ENCODE assay signal across 9 cellular contexts in the genomic region with DNA sequence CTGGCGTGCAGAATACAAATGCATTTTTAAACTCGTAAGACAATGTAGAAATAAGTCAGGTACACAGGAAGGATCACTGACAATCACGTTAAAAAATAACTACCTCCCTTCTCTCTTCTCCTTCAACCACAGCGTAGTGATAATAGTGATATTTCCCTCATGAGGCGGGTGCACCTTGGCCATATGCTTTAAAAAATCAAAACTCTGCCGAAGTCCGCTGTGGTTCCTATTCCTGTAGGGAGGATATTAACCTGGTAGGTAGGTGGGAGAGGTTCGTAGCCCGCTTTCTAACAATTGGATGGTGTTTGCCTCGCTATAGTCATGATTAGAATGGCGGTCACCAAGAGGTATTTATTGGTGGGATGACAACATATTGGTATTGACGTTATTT. TPM values are rescaled to one million over a fixed set of nuclear protein-coding genes. Genes with fewer than 3 reads are reported as not detected.
DNase-seq lines count a peak whose midpoint lies in the region; ATAC-seq and TF ChIP-seq lines count a peak whose summit lies in the region.
"Had no signal": no experiment of that assay in that cellular context is flagged by ENCODE, and none has a peak within 500 bp of the region (broad histone marks: within the 10 kb centered on the region; RNA-seq: fewer than 3 reads in every experiment).

No MANE protein-coding gene starts in this region.

- peak; percentile 10 for DNase-seq in GM23338 (ENCODE audit: low spot score)
- DNase-seq in T-helper 2 cell treated with Interferon-gamma antibody and Interleukin-4, amounts not matched to agents 5 μg/mL and 100 μg/mL, for 36 hours (ENCODE audit: low spot score), result no peak
- no peak for DNase-seq in skeletal muscle cell (ENCODE audit: low read depth)
- DNase-seq in omental fat pad (ENCODE audit: low spot score), result no peak
- no peak for DNase-seq in HCEC 1CT

- TF ChIP-seq EP300 in gastroesophageal sphincter (IDR thresholded peaks at IDR 0.05), result no peak

- 13 to 21% methylated on average over 12 of the region's 12 CpGs for WGBS in gastroesophageal sphincter (ENCODE audit: low coverage in 1 of 2), 2 donors

- H4K20me1 ChIP-seq in GM23338 (replicated peaks; ENCODE audit: insufficient read depth), result no peaks in the 10 kb centered on the region

- ATAC-seq in GM23338 (peak; percentile 16), gastroesophageal sphincter (no peak), HG02610 (IDR thresholded peaks at IDR 0.05; ENCODE audit: unreplicated experiment) (no peak), omental fat pad (ENCODE audit: low FRiP score) (no peak), HG02973 (IDR thresholded peaks at IDR 0.05; ENCODE audit: unreplicated experiment) (no peak)

- H3K27me3 ChIP-seq in GM23338 (ENCODE audit: insufficient read depth) (peaks cover 19% of the 10 kb centered on the region), gastroesophageal sphincter (peaks cover 36% of the 10 kb centered on the region)

- H3K36me3 ChIP-seq in GM23338 (ENCODE audit: insufficient read depth) (no peaks in the 10 kb centered on the region), gastroesophageal sphincter (no peaks in the 10 kb centered on the region)

- H3K27ac ChIP-seq in GM23338 (ENCODE audit: low read depth) (no peak overlapping the region), gastroesophageal sphincter (peak overlapping the region in 2 of 4 donors; percentile 65 to 68)

- H3K4me1 Mint-ChIP-seq in GM23338, result peaks cover 47% of the 10 kb centered on the region
- peaks cover 26% of the 10 kb centered on the region for H3K4me1 Mint-ChIP-seq in T-helper 2 cell treated with Interferon-gamma antibody and Interleukin-4, amounts not matched to agents 5 μg/mL and 100 μg/mL, for 36 hours (ENCODE audit: low read depth)

- peak overlapping the region; percentile 85 for H3K4me3 Mint-ChIP-seq in GM23338
- peak overlapping the region; percentile 90 for H3K4me3 Mint-ChIP-seq in T-helper 2 cell treated with Interferon-gamma antibody and Interleukin-4, amounts not matched to agents 5 μg/mL and 100 μg/mL, for 36 hours

- H2AFZ ChIP-seq in GM23338, result peak overlapping the region; percentile 89

- H3F3A ChIP-seq in GM23338 (replicated peaks; ENCODE audit: low read depth), result no peaks in the 10 kb centered on the region; the same call in 1 of the 2 replicates

- TF ChIP-seq CTCF in GM23338 (conservative IDR thresholded peaks at IDR 0.05; ENCODE audit: low read depth in 2 of 2) (no peak), gastroesophageal sphincter (IDR thresholded peaks at IDR 0.05) (no peak), omental fat pad (IDR thresholded peaks at IDR 0.05) (no peak)

- H3K4me1 ChIP-seq in GM23338 (ENCODE audit: insufficient read depth) (peaks cover 54% of the 10 kb centered on the region), gastroesophageal sphincter (peaks cover 0 to 18% (median 0%) of the 10 kb centered on the region in 3 donors)

- peaks cover 13% of the 10 kb centered on the region for H3K27me3 Mint-ChIP-seq in GM23338 (ENCODE audit: insufficient read depth, low read depth, poor library complexity)
- H3K27me3 Mint-ChIP-seq in T-helper 2 cell treated with Interferon-gamma antibody and Interleukin-4, amounts not matched to agents 5 μg/mL and 100 μg/mL, for 36 hours (ENCODE audit: low read depth), result peaks cover 43% of the 10 kb centered on the region

- no peak overlapping the region for H3K27ac Mint-ChIP-seq in GM23338
- H3K27ac Mint-ChIP-seq in T-helper 2 cell treated with Interferon-gamma antibody and Interleukin-4, amounts not matched to agents 5 μg/mL and 100 μg/mL, for 36 hours, result no peak overlapping the region

- H3K4me2 ChIP-seq in GM23338, result peak overlapping the region; percentile 91

- no peaks in the 10 kb centered on the region for H3K79me2 ChIP-seq in GM23338 (replicated peaks; ENCODE audit: insufficient read depth)

- peak overlapping the region; percentile 72 for H3K4me3 ChIP-seq in GM23338
- peak overlapping the region; percentile 57 to 74 for H3K4me3 ChIP-seq in gastroesophageal sphincter
- peak overlapping the region; percentile 71 for H3K4me3 ChIP-seq in skeletal muscle cell (ENCODE audit: low read depth, low read length)

- no peaks in the 10 kb centered on the region for H3K36me3 Mint-ChIP-seq in GM23338 (ENCODE audit: low read depth)
- H3K36me3 Mint-ChIP-seq in T-helper 2 cell treated with Interferon-gamma antibody and Interleukin-4, amounts not matched to agents 5 μg/mL and 100 μg/mL, for 36 hours (ENCODE audit: low read depth), result no peaks in the 10 kb centered on the region

- no peak for TF ChIP-seq POLR2A in gastroesophageal sphincter (IDR thresholded peaks at IDR 0.05)

- H3K9me3 Mint-ChIP-seq in GM23338, result no peaks in the 10 kb centered on the region; the same call in 2 of the 3 replicates
- H3K9me3 Mint-ChIP-seq in T-helper 2 cell treated with Interferon-gamma antibody and Interleukin-4, amounts not matched to agents 5 μg/mL and 100 μg/mL, for 36 hours, result no peaks in the 10 kb centered on the region

- no peaks in the 10 kb centered on the region for H3K9me2 ChIP-seq in GM23338 (ENCODE audit: insufficient read depth)

- H3K9me3 ChIP-seq in gastroesophageal sphincter, result no peaks in the 10 kb centered on the region

TF ChIP-seq in GM23338, 12 proteins besides CTCF, POLR2A, EP300 and RAD21 (continues in another document):
- TF ChIP-seq JUNB (IDR thresholded peaks at IDR 0.05; ENCODE audit: unreplicated experiment) (no peak), EZH2 (IDR thresholded peaks at IDR 0.05; ENCODE audit: low read depth, unreplicated experiment) (no peak), ZNF114 (CRISPR knock-in tag; IDR thresholded peaks at IDR 0.05) (no peak), POLR2AphosphoS5 (IDR thresholded peaks at IDR 0.05; ENCODE audit: low read depth) (no peak), ZNF331 (CRISPR knock-in tag; IDR thresholded peaks at IDR 0.05; ENCODE audit: low read depth) (no peak), NANOG (IDR thresholded peaks at IDR 0.05; ENCODE audit: borderline replicate concordance) (no peak), STAT1 (IDR thresholded peaks at IDR 0.05; ENCODE audit: unreplicated experiment) (no peak), EZH2phosphoT487 (IDR thresholded peaks at IDR 0.05; ENCODE audit: unreplicated experiment) (no peak), CREB1 (CRISPR knock-in tag; IDR thresholded peaks at IDR 0.05; ENCODE audit: low read depth) (no peak)
- TF ChIP-seq, protein P1, sequence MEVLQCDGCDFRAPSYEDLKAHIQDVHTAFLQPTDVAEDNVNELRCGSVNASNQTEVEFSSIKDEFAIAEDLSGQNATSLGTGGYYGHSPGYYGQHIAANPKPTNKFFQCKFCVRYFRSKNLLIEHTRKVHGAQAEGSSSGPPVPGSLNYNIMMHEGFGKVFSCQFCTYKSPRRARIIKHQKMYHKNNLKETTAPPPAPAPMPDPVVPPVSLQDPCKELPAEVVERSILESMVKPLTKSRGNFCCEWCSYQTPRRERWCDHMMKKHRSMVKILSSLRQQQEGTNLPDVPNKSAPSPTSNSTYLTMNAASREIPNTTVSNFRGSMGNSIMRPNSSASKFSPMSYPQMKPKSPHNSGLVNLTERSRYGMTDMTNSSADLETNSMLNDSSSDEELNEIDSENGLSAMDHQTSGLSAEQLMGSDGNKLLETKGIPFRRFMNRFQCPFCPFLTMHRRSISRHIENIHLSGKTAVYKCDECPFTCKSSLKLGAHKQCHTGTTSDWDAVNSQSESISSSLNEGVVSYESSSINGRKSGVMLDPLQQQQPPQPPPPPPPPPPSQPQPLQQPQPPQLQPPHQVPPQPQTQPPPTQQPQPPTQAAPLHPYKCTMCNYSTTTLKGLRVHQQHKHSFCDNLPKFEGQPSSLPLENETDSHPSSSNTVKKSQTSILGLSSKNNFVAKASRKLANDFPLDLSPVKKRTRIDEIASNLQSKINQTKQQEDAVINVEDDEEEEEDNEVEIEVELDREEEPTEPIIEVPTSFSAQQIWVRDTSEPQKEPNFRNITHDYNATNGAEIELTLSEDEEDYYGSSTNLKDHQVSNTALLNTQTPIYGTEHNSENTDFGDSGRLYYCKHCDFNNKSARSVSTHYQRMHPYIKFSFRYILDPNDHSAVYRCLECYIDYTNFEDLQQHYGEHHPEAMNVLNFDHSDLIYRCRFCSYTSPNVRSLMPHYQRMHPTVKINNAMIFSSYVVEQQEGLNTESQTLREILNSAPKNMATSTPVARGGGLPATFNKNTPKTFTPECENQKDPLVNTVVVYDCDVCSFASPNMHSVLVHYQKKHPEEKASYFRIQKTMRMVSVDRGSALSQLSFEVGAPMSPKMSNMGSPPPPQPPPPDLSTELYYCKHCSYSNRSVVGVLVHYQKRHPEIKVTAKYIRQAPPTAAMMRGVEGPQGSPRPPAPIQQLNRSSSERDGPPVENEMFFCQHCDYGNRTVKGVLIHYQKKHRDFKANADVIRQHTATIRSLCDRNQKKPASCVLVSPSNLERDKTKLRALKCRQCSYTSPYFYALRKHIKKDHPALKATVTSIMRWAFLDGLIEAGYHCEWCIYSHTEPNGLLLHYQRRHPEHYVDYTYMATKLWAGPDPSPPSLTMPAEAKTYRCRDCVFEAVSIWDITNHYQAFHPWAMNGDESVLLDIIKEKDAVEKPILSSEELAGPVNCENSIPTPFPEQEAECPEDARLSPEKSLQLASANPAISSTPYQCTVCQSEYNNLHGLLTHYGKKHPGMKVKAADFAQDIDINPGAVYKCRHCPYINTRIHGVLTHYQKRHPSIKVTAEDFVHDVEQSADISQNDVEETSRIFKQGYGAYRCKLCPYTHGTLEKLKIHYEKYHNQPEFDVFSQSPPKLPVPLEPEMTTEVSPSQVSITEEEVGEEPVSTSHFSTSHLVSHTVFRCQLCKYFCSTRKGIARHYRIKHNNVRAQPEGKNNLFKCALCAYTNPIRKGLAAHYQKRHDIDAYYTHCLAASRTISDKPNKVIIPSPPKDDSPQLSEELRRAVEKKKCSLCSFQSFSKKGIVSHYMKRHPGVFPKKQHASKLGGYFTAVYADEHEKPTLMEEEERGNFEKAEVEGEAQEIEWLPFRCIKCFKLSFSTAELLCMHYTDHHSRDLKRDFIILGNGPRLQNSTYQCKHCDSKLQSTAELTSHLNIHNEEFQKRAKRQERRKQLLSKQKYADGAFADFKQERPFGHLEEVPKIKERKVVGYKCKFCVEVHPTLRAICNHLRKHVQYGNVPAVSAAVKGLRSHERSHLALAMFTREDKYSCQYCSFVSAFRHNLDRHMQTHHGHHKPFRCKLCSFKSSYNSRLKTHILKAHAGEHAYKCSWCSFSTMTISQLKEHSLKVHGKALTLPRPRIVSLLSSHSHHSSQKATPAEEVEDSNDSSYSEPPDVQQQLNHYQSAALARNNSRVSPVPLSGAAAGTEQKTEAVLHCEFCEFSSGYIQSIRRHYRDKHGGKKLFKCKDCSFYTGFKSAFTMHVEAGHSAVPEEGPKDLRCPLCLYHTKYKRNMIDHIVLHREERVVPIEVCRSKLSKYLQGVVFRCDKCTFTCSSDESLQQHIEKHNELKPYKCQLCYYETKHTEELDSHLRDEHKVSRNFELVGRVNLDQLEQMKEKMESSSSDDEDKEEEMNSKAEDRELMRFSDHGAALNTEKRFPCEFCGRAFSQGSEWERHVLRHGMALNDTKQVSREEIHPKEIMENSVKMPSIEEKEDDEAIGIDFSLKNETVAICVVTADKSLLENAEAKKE (CRISPR knock-in tag; IDR thresholded peaks at IDR 0.05), result no peak

RNA-seq across cellular contexts. Expression of a gene that starts 0.7 kb away (rescaled TPM):
- total RNA-seq in GM23338 (2014; rRNA removed; shearing (Covaris generic)), result 0.12 and 0.21 TPM in 2 replicates
- polyA plus RNA-seq in GM23338 (2016; fragmentation: Nextera tagmentation; extraction: Ambion mirVana), result 0.18 and 0.24 TPM in 2 replicates
- total RNA-seq in gastroesophageal sphincter (1 to 10 TPM; 1.8 to 8.9 (median 3.3) TPM), omental fat pad (under 1 TPM in 3 of 4 donors, not detected in 1; 0.09 to 0.36 (median 0.16) TPM)
- total RNA-seq: RPMI7951 had no signal
